ENCODE assay signal across 8 cellular contexts in the genomic region with DNA sequence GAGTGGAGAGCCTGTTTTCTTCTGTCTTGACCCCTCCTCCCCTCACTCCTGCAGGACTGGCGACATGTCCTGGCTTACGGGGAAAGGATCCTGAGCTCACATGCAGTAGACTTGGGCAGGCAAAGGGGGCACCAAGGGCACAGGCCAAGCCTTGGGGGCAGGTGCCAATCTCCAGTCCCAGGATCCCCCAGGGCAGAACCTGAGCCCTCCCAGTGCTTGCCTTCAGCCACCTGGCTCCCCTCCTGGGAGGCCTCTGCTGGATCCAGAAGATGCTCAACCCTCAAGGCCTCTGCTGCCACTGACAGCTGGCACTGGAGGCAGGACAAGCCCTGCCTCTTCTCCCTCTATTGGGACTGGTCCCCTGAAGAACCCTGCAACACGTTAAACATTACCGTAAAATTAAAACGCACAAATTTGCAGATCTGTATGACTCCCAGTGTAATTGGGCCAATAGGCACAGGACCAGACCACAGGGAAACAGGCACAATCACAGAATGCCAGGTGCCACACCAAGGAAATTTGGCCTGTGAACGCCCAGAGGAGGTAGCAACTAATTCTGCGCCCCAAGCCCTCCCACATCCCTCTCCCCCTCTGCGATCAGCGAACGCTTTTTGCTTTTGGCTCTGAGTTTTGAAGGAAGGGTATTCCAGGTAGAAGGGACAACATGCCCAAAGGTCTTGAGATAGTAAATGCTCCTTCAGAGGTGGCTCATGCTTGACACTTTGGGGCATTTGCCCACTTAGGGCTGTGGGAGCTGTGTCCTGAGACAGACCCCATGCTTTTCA. TPM values are rescaled to one million over a fixed set of nuclear protein-coding genes. Genes with fewer than 3 reads are reported as not detected.
DNase-seq lines count a peak whose midpoint lies in the region; ATAC-seq and TF ChIP-seq lines count a peak whose summit lies in the region.

No MANE protein-coding gene starts in this region.

- no peaks in the 10 kb centered on the region for H3K27me3 ChIP-seq in sigmoid colon

- H3K36me3 Mint-ChIP-seq in T-cell, result no peaks in the 10 kb centered on the region

- ATAC-seq in GM18861 (IDR thresholded peaks at IDR 0.05; ENCODE audit: unreplicated experiment) (peak; percentile 8), T-cell (replicated peaks in 1 of 4) (no peak)

- 45 to 70% methylated on average over 10 of the region's 10 CpGs for WGBS in sigmoid colon, 2 donors

- intact Hi-C loops in sigmoid colon (cut with DNase I), result no loop called here

- H3K9me3 Mint-ChIP-seq in T-cell, result no peaks in the 10 kb centered on the region

- H3K4me3 ChIP-seq in fibroblast of pulmonary artery (replicated peaks; ENCODE audit: low read depth, low read length), result peak overlapping the region; percentile 74
- H3K4me3 ChIP-seq in sigmoid colon, result peak overlapping the region; percentile 69 to 91 (median 90)

- H3K36me3 ChIP-seq in sigmoid colon, result peaks cover 0 to 25% (median 6%) of the 10 kb centered on the region in 4 donors

- no peak for TF ChIP-seq CTCF in fibroblast of pulmonary artery (IDR thresholded peaks at IDR 0.05; ENCODE audit: low read length, missing control alignments)
- no peak for TF ChIP-seq CTCF in sigmoid colon (IDR thresholded peaks at IDR 0.05)

- H3K27ac Mint-ChIP-seq in T-cell, result peak overlapping the region; percentile 90 to 91

- peak overlapping the region; percentile 87 to 93 (median 90) for H3K27ac ChIP-seq in sigmoid colon

- no peaks in the 10 kb centered on the region for H3K9me3 ChIP-seq in sigmoid colon

- CTCF ChIA-PET in T-cell (lab: Charles Lee), result no interaction called here

- no peak for TF ChIP-seq EP300 in sigmoid colon (IDR thresholded peaks at IDR 0.05)

- peaks cover 0 to 2% of the 10 kb centered on the region in 2 donors for H3K27me3 Mint-ChIP-seq in T-cell

- DNase-seq in T-cell (no peak), fibroblast of pulmonary artery (ENCODE audit: low read depth) (no peak), sigmoid colon (no peak), epidermal melanocyte (ENCODE audit: insufficient read length, low spot score) (no peak), HT-29 (ENCODE audit: low spot score) (no peak), retina (no peak), AML-193 (lab: John Stamatoyannopoulos, UW) (no peak)

- H3K4me1 Mint-ChIP-seq in T-cell, result peaks cover 44 to 46% (median 45%) of the 10 kb centered on the region in 3 donors

- H3K4me3 Mint-ChIP-seq in T-cell, result peak overlapping the region; percentile 90 to 94 (median 92)

- TF ChIP-seq POLR2A in sigmoid colon (IDR thresholded peaks at IDR 0.05), result no peak

- peaks cover 0 to 46% (median 43%) of the 10 kb centered on the region in 4 donors for H3K4me1 ChIP-seq in sigmoid colon

- POLR2A ChIA-PET in T-cell (lab: Charles Lee), result no interaction called here

RNA-seq across cellular contexts. Expression of a gene that starts 1.0 kb away (rescaled TPM):
- total RNA-seq in T-cell (100 to 1,000 TPM in 3 of 5 donors, 10 to 100 TPM in 2; 57.1 to 118 (median 105) TPM), sigmoid colon (10 to 100 TPM; 30.8 to 50.4 (median 35.8) TPM)
- 10 to 100 TPM; 10.2 to 40.5 (median 12.5) TPM for polyA plus RNA-seq in sigmoid colon
- 27.5 and 35.1 TPM in 2 replicates for total RNA-seq in HT-29 (2014; rRNA removed; shearing (Covaris generic))

RNA-seq across cellular contexts. Expression of a gene that starts 14.1 kb away (rescaled TPM):
- 1 to 10 TPM in 2 of 5 donors, under 1 TPM in 3; 0.33 to 1.7 (median 0.66) TPM for total RNA-seq in T-cell
- total RNA-seq in sigmoid colon, result 1 to 10 TPM in 3 of 4 donors, under 1 TPM in 1; 0.66 to 1.9 (median 1.3) TPM
- 100 to 1,000 TPM in 1 of 3 donors, 10 to 100 TPM in 2; 72.6 to 105 (median 91.3) TPM for polyA plus RNA-seq in sigmoid colon
- 30.9 and 41.7 TPM in 2 replicates for total RNA-seq in HT-29 (2014; rRNA removed; shearing (Covaris generic))

RNA-seq across cellular contexts. Expression of a gene that starts 20.8 kb away (rescaled TPM):
- total RNA-seq in T-cell (10 to 100 TPM; 46.4 to 61.1 (median 56.8) TPM), sigmoid colon (10 to 100 TPM; 39.2 to 59.4 (median 45.4) TPM)
- 10 to 100 TPM; 19.9 to 32.0 (median 22.2) TPM for polyA plus RNA-seq in sigmoid colon
- 60.1 and 75.4 TPM in 2 replicates for total RNA-seq in HT-29 (2014; rRNA removed; shearing (Covaris generic))

RNA-seq across cellular contexts. Expression of a gene that starts 33.8 kb away (rescaled TPM):
- total RNA-seq in T-cell, result 1 to 10 TPM in 3 of 5 donors, under 1 TPM in 2; 0.29 to 1.6 (median 1.0) TPM
- 1 to 10 TPM; 1.1 to 2.0 (median 1.3) TPM for total RNA-seq in sigmoid colon
- under 1 TPM in 2 of 3 donors, not detected in 1; under 0.01 to 0.77 TPM for polyA plus RNA-seq in sigmoid colon
- total RNA-seq in HT-29 (2014; rRNA removed; shearing (Covaris generic)), result 1.0 and 1.5 TPM in 2 replicates

RNA-seq across cellular contexts. Expression of a gene that starts 51.2 kb away (rescaled TPM):
- under 1 TPM in 3 of 5 donors, not detected in 2; 0.14 to 0.76 (median 0.41) TPM for total RNA-seq in T-cell
- total RNA-seq in sigmoid colon, result under 1 TPM in 3 of 4 donors, not detected in 1; 0.16 to 0.71 (median 0.41) TPM
- 1 to 10 TPM in 2 of 3 donors, under 1 TPM in 1; 0.46 to 2.6 (median 1.2) TPM for polyA plus RNA-seq in sigmoid colon
- not detected in 2 replicates for total RNA-seq in HT-29 (2014; rRNA removed; shearing (Covaris generic))

Comparison
In these comparisons a context has a peak if more than half of its experiments do, and no peak if none do; other contexts are left out.
1. RNA of a gene that starts 14.1 kb away (total RNA-seq): 30.9 to 41.7 TPM in HT-29; 0.66 to 1.9 TPM in sigmoid colon and 0.33 to 1.7 TPM in T-cell; every median in the first group is over 10 times any median in the second.